ENCODE assay signal across 1 cellular context in genomic region chr3:119240582-119241434, GRCh38.
A peak's percentile ranks its signal among the peaks of the same experiment; 100 is the strongest.
TF ChIP-seq lines count a peak whose summit lies in the region.

Gene B4GALT4 (minus strand): TSS chr3:119240878. CDS start chr3:119230099, 10,779 bp downstream.

TF ChIP-seq in K562, 482 proteins besides CTCF, POLR2A, EP300 and RAD21 (continued from another document and continues in another):
- TF ChIP-seq ZBTB40 (IDR thresholded peaks at IDR 0.05): no peak
- no peak for TF ChIP-seq ZBTB40 (CRISPR knock-in tag; IDR thresholded peaks at IDR 0.05)
- no peak for TF ChIP-seq MTA2 (IDR thresholded peaks at IDR 0.05; ENCODE audit: low read depth)
- no peak for TF ChIP-seq ZNF639 (CRISPR knock-in tag; conservative IDR thresholded peaks at IDR 0.05 in 1 of 2, IDR thresholded peaks at IDR 0.05 in 1 of 2)
- no peak for TF ChIP-seq HDAC1 (IDR thresholded peaks at IDR 0.05)
- TF ChIP-seq TAF9B (IDR thresholded peaks at IDR 0.05; ENCODE audit: partially characterized antibody): no peak
- TF ChIP-seq CHCHD3 (CRISPR knock-in tag; IDR thresholded peaks at IDR 0.05): no peak
- TF ChIP-seq NFATC3 (IDR thresholded peaks at IDR 0.05): no peak
- no peak for TF ChIP-seq MBD2 (IDR thresholded peaks at IDR 0.05; ENCODE audit: borderline replicate concordance, low read depth)
- TF ChIP-seq ZC3H4 (CRISPR knock-in tag; IDR thresholded peaks at IDR 0.05; ENCODE audit: borderline replicate concordance): no peak
- no peak for TF ChIP-seq U2AF2 (optimal IDR thresholded peaks at IDR 0.05; ENCODE audit: low read depth, low read length)
- TF ChIP-seq EWSR1 (IDR thresholded peaks at IDR 0.05; ENCODE audit: borderline replicate concordance, low read depth, partially characterized antibody): no peak
- TF ChIP-seq NR2F6 (CRISPR knock-in tag; IDR thresholded peaks at IDR 0.05): no peak
- TF ChIP-seq CBX8 (IDR thresholded peaks at IDR 0.05; ENCODE audit: borderline replicate concordance, extremely low read depth, low read depth, low read length, poor library complexity, severe bottlenecking): no peak
- TF ChIP-seq HNRNPK (IDR thresholded peaks at IDR 0.05; ENCODE audit: low read depth, low read length, poor library complexity, severe bottlenecking): no peak
- no peak for TF ChIP-seq PTTG1 (tag; IDR thresholded peaks at IDR 0.05; ENCODE audit: low read depth)
- TF ChIP-seq SRF (CRISPR knock-in tag; IDR thresholded peaks at IDR 0.05): peak in 1 of 2 experiments; percentile 40; a peak in 1 of 4 replicates
- no peak for TF ChIP-seq FOSL1 (tag; conservative IDR thresholded peaks at IDR 0.05)
- TF ChIP-seq ARID3A (IDR thresholded peaks at IDR 0.05; ENCODE audit: borderline replicate concordance, low read depth, low read length): no peak
- TF ChIP-seq TBL1XR1 (IDR thresholded peaks at IDR 0.05; ENCODE audit: low read length in 2 of 2): no peak
- no peak for TF ChIP-seq ZNF76 (CRISPR knock-in tag; IDR thresholded peaks at IDR 0.05; ENCODE audit: borderline replicate concordance)
- no peak for TF ChIP-seq ZNF280B (CRISPR knock-in tag; IDR thresholded peaks at IDR 0.05)
- TF ChIP-seq ZNF184 (CRISPR knock-in tag; IDR thresholded peaks at IDR 0.05): no peak
- no peak for TF ChIP-seq ZNF134 (CRISPR knock-in tag; conservative IDR thresholded peaks at IDR 0.05)
- no peak for TF ChIP-seq LCOR (CRISPR knock-in tag; IDR thresholded peaks at IDR 0.05)
- TF ChIP-seq ZNF263 (CRISPR knock-in tag; IDR thresholded peaks at IDR 0.05; ENCODE audit: borderline replicate concordance): no peak
- TF ChIP-seq THRB (CRISPR knock-in tag; conservative IDR thresholded peaks at IDR 0.05): no peak
- TF ChIP-seq PCBP1 (IDR thresholded peaks at IDR 0.05; ENCODE audit: low read depth, low read length, poor library complexity, severe bottlenecking): no peak
- no peak for TF ChIP-seq HMG20A (CRISPR knock-in tag; conservative IDR thresholded peaks at IDR 0.05)
- no peak for TF ChIP-seq MEIS2 (IDR thresholded peaks at IDR 0.05; ENCODE audit: partially characterized antibody)
- no peak for TF ChIP-seq ATF1 (CRISPR knock-in tag; IDR thresholded peaks at IDR 0.05)
- TF ChIP-seq ATF1 (tag; IDR thresholded peaks at IDR 0.05): peak; percentile 54
- TF ChIP-seq TOE1 (IDR thresholded peaks at IDR 0.05; ENCODE audit: borderline replicate concordance): no peak
- no peak for TF ChIP-seq TOE1 (CRISPR knock-in tag; IDR thresholded peaks at IDR 0.05; ENCODE audit: borderline replicate concordance, low read depth)
- TF ChIP-seq KHSRP (IDR thresholded peaks at IDR 0.05): no peak
- no peak for TF ChIP-seq ELK3 (CRISPR knock-in tag; IDR thresholded peaks at IDR 0.05)
- no peak for TF ChIP-seq MAFF (IDR thresholded peaks at IDR 0.05; ENCODE audit: low read length)
- no peak for TF ChIP-seq KAT8 (IDR thresholded peaks at IDR 0.05; ENCODE audit: low read depth)
- TF ChIP-seq CXXC5 (CRISPR knock-in tag; IDR thresholded peaks at IDR 0.05): peak; percentile 69
- no peak for TF ChIP-seq PHB (CRISPR knock-in tag; IDR thresholded peaks at IDR 0.05)
- no peak for TF ChIP-seq BRCA1 (IDR thresholded peaks at IDR 0.05)
- no peak for TF ChIP-seq BRCA1 (CRISPR knock-in tag; IDR thresholded peaks at IDR 0.05)
- no peak for TF ChIP-seq SAFB (IDR thresholded peaks at IDR 0.05; ENCODE audit: borderline replicate concordance, low read depth, low read length)
- TF ChIP-seq ZNF384 (IDR thresholded peaks at IDR 0.05; ENCODE audit: low read depth, low read length): no peak
- TF ChIP-seq HEY1 (CRISPR knock-in tag; IDR thresholded peaks at IDR 0.05; ENCODE audit: borderline replicate concordance): no peak
- TF ChIP-seq COPS2 (conservative IDR thresholded peaks at IDR 0.05): no peak
- no peak for TF ChIP-seq ETV1 (tag; conservative IDR thresholded peaks at IDR 0.05; ENCODE audit: low read depth)
- no peak for TF ChIP-seq ZNF518B (CRISPR knock-in tag; IDR thresholded peaks at IDR 0.05)
